In the genomic region with DNA sequence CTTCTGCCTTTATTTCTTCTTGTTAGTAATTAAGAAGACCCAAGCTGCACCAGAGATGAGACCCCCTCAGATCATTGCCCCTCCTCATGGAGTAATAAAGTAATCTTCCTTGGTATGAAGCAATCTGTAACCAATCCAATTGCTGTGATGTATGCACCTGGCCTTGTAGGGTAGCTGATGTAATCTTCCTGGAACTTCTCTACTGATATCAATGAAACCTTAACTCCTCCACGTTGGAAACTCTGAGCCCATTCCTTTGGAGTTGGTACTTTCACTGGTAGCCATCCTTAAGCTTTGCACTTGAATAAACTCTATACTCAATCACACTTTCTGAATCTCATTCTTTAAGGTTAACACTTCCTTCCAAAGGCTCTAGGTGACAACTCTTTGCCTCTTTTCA, we compare ENCODE assay signal across 9 cellular contexts. TPM values are rescaled to one million over a fixed set of nuclear protein-coding genes. Genes with fewer than 3 reads are reported as not detected.
"Had no signal": no experiment of that assay in that cellular context is flagged by ENCODE, and none has a peak within 500 bp of the region (broad histone marks: within the 10 kb centered on the region; RNA-seq: fewer than 3 reads in every experiment).

No MANE protein-coding gene starts in this region.

- DNase-seq: GM23248, GOT3, H7, HFFc6, IMR-90, KBM-7 had no signal

- ATAC-seq: HCT116 had no signal

- H3K9me3 Mint-ChIP-seq: HFFc6 had no signal

- H3K27ac Mint-ChIP-seq: HFFc6 had no signal

- H3K4me3 ChIP-seq: GM23248, HAP-1 had no signal

- H3K4me3 Mint-ChIP-seq: HFFc6 had no signal

RNA-seq across cellular contexts. Expression of gene NSG1, which starts 31.6 kb away (rescaled TPM):
- total RNA-seq: HT-29 had no signal
